Comparison of ENCODE assay signal across 8 cellular contexts in genomic region chr7:148962823-148963582, GRCh38.
DNase-seq lines count a peak whose midpoint lies in the region; ATAC-seq lines count a peak whose summit lies in the region.

No MANE protein-coding gene starts in this region.

- peak; percentile 66 for ATAC-seq in GM18502 (IDR thresholded peaks at IDR 0.05; ENCODE audit: poor library complexity, unreplicated experiment)
- ATAC-seq in HG03064 (IDR thresholded peaks at IDR 0.05; ENCODE audit: low read depth, unreplicated experiment): peak; percentile 59
- peak; percentile 47 to 63 for ATAC-seq in activated CD4-positive, CD25-positive, alpha-beta regulatory T cell treated with anti-CD3 and anti-CD28 coated beads, Interleukin-2, amount 50 U/mL, for 24 hours
- ATAC-seq in left lobe of liver: peak; percentile 76

- DNase-seq in ACHN (peak; percentile 74), NCI-H2171 treated with DMSO at 0.1 percent for 48 hours (lab: John Stamatoyannopoulos, UW) (peak; percentile 89), dedifferentiated amniotic fluid mesenchymal stem cell (ENCODE audit: extremely low spot score) (peak; percentile 73), left lobe of liver (ENCODE audit: low spot score) (peak; percentile 62)
- DNase-seq in stimulated activated CD4-positive, alpha-beta T cell treated with anti-CD3 and anti-CD28 coated beads, Interleukin-2, amount 100 ng/mL, for 4 hours (ENCODE audit: low read depth): peak; percentile 60

- in situ Hi-C loops in ACHN (cut with HindIII; ENCODE audit: low pct_ligation_motif_present, low pct_unique_long_range_greater_than_20kb, low sequenced_read_pairs): no loop called here

Comparison
In these comparisons a context has a peak if more than half of its experiments do, and no peak if none do; other contexts are left out.
1. Peak in every context shown above with its lines: DNase-seq and ATAC-seq.